9 cellular contexts compared by ENCODE assay signal in genomic region chr5:170278611-170279500, GRCh38. TPM values are rescaled to one million over a fixed set of nuclear protein-coding genes. Genes with fewer than 3 reads are reported as not detected.
DNase-seq lines count a peak whose midpoint lies in the region; ATAC-seq and TF ChIP-seq lines count a peak whose summit lies in the region.
"Had no signal": no experiment of that assay in that cellular context is flagged by ENCODE, and none has a peak within 500 bp of the region (broad histone marks: within the 10 kb centered on the region; RNA-seq: fewer than 3 reads in every experiment).

No MANE protein-coding gene starts in this region.

- H3K4me3 ChIP-seq in naive thymus-derived CD4-positive, alpha-beta T cell (ENCODE audit: low read length), result peak overlapping the region; percentile 33
- no peak overlapping the region for H3K4me3 ChIP-seq in tibial nerve
- H3K4me3 ChIP-seq: gastrocnemius medialis had no signal

- H3K36me3 ChIP-seq in naive thymus-derived CD4-positive, alpha-beta T cell (ENCODE audit: control insufficient read depth in 2 of 3, insufficient read depth in 3 of 3, low read length in 3 of 3), result peaks cover 21 to 39% (median 25%) of the 10 kb centered on the region in 3 experiments
- H3K36me3 ChIP-seq in tibial nerve, result no peaks in the 10 kb centered on the region
- H3K36me3 ChIP-seq: gastrocnemius medialis had no signal

- H3K36me3 Mint-ChIP-seq in naive thymus-derived CD4-positive, alpha-beta T cell, result peaks cover 7 to 70% (median 39%) of the 10 kb centered on the region in 5 donors

- no peaks in the 10 kb centered on the region for H3K9me3 Mint-ChIP-seq in naive thymus-derived CD4-positive, alpha-beta T cell

- no peak for TF ChIP-seq CTCF in tibial nerve (IDR thresholded peaks at IDR 0.05)

- DNase-seq in RPMI8226 (peak; percentile 87), tibial nerve (ENCODE audit: low spot score in 2 of 2) (no peak), HuH-7.5 (ENCODE audit: low spot score) (no peak), HEK293T (ENCODE audit: extremely low spot score) (no peak)
- peak; percentile 84 for DNase-seq in activated effector memory CD4-positive, alpha-beta T cell treated with Interleukin-2 at 50 U/mL for 16 hours
- DNase-seq in naive thymus-derived CD4-positive, alpha-beta T cell, result peak; percentile 66 to 93 (median 90)

- H3K9me3 ChIP-seq in naive thymus-derived CD4-positive, alpha-beta T cell (ENCODE audit: control insufficient read depth in 2 of 3, low read length in 3 of 3), result no peaks in the 10 kb centered on the region
- peaks cover 0 to 8% (median 0%) of the 10 kb centered on the region in 4 donors for H3K9me3 ChIP-seq in tibial nerve
- H3K9me3 ChIP-seq: gastrocnemius medialis had no signal

- no peak for TF ChIP-seq EP300 in tibial nerve (IDR thresholded peaks at IDR 0.05)

- H3K4me1 Mint-ChIP-seq in naive thymus-derived CD4-positive, alpha-beta T cell, result peaks cover 72 to 100% (median 96%) of the 10 kb centered on the region in 7 donors

- CTCF ChIA-PET in naive thymus-derived CD4-positive, alpha-beta T cell (lab: Charles Lee), result interaction anchor here (1.0 to 20.9 kb wide), 8 partner anchors 10 to 60 kb away, joined by 3 to 430 read pairs (median 20); partner anchors contain the start of gene LCP2
- CTCF ChIA-PET in HEK293T (lab: Yijun Ruan, JAX), result interaction anchor here (1.5 kb wide), 1 partner anchor 12 kb away, joined by 5 read pairs; no protein-coding TSS in a partner anchor

- POLR2A ChIA-PET in naive thymus-derived CD4-positive, alpha-beta T cell (lab: Charles Lee), result interaction anchor here (0.7 to 39.5 kb wide), 10 partner anchors 10 to 59 kb away, joined by 3 to 1119 read pairs (median 8); partner anchors contain the start of gene LCP2
- POLR2A ChIA-PET in HEK293T (lab: Yijun Ruan, JAX), result no interaction called here

- intact Hi-C loops in naive thymus-derived CD4-positive, alpha-beta T cell (cut with micrococcal nuclease), result loop anchor here (1.0 to 10.0 kb wide), 9 partner anchors 11 to 1896 kb away; partner anchors contain the start of gene LCP2 (in 2 of the 2)

- peaks cover 92 to 94% of the 10 kb centered on the region in 2 donors for H3K4me1 ChIP-seq in naive thymus-derived CD4-positive, alpha-beta T cell (ENCODE audit: control insufficient read depth in 2 of 2, insufficient read depth in 2 of 2, low read length in 2 of 2)
- H3K4me1 ChIP-seq in tibial nerve, result peaks cover 0 to 30% (median 18%) of the 10 kb centered on the region in 4 donors

- peak overlapping the region; percentile 93 to 98 (median 95) for H3K27ac Mint-ChIP-seq in naive thymus-derived CD4-positive, alpha-beta T cell

- WGBS in tibial nerve, 2 donors, result 49 to 62% methylated on average over 5 to 8 of the region's 9 CpGs

- TF ChIP-seq POLR2A in tibial nerve (IDR thresholded peaks at IDR 0.05), result no peak

- ATAC-seq in GM18517 (IDR thresholded peaks at IDR 0.05; ENCODE audit: unreplicated experiment), result peak; percentile 94
- peak; percentile 90 for ATAC-seq in HG02885 (IDR thresholded peaks at IDR 0.05; ENCODE audit: poor library complexity, unreplicated experiment)
- peak; percentile 84 for ATAC-seq in naive thymus-derived CD4-positive, alpha-beta T cell

- H3K27me3 Mint-ChIP-seq in naive thymus-derived CD4-positive, alpha-beta T cell, result peaks cover 0 to 2% (median 0%) of the 10 kb centered on the region in 5 donors

- peak overlapping the region; percentile 68 to 100 (median 86) for H3K4me3 Mint-ChIP-seq in naive thymus-derived CD4-positive, alpha-beta T cell

- H3K27ac ChIP-seq in naive thymus-derived CD4-positive, alpha-beta T cell (ENCODE audit: low read depth, low read length), result peak overlapping the region; percentile 75
- peak overlapping the region; percentile 29 to 80 (median 49) for H3K27ac ChIP-seq in tibial nerve

- no peaks in the 10 kb centered on the region for H3K27me3 ChIP-seq in naive thymus-derived CD4-positive, alpha-beta T cell (ENCODE audit: control insufficient read depth in 2 of 2, insufficient read depth in 2 of 2, low read length in 2 of 2)
- no peaks in the 10 kb centered on the region for H3K27me3 ChIP-seq in tibial nerve
- H3K27me3 ChIP-seq: gastrocnemius medialis had no signal

TF ChIP-seq in HEK293T, 16 proteins besides CTCF, POLR2A, EP300 and RAD21:
- TF ChIP-seq CTBP1 (IDR thresholded peaks at IDR 0.05; ENCODE audit: borderline replicate concordance), result no peak
- TF ChIP-seq FOXK2 (IDR thresholded peaks at IDR 0.05), result no peak
- no peak for TF ChIP-seq ARNT (IDR thresholded peaks at IDR 0.05)
- no peak for TF ChIP-seq LEF1 (IDR thresholded peaks at IDR 0.05; ENCODE audit: borderline replicate concordance)
- no peak for TF ChIP-seq ELF4 (IDR thresholded peaks at IDR 0.05)
- TF ChIP-seq NFRKB (IDR thresholded peaks at IDR 0.05), result no peak
- TF ChIP-seq FOXM1 (IDR thresholded peaks at IDR 0.05; ENCODE audit: borderline replicate concordance), result no peak
- TF ChIP-seq L3MBTL2 (conservative IDR thresholded peaks at IDR 0.05), result no peak
- TF ChIP-seq SUZ12 (IDR thresholded peaks at IDR 0.05), result no peak
- TF ChIP-seq PKNOX1 (IDR thresholded peaks at IDR 0.05), result no peak
- no peak for TF ChIP-seq BHLHE40 (IDR thresholded peaks at IDR 0.05; ENCODE audit: borderline replicate concordance)
- TF ChIP-seq SP1 (IDR thresholded peaks at IDR 0.05), result no peak
- no peak for TF ChIP-seq FOXA1 (IDR thresholded peaks at IDR 0.05)
- TF ChIP-seq ZNF384 (IDR thresholded peaks at IDR 0.05), result no peak
- TF ChIP-seq TARDBP (IDR thresholded peaks at IDR 0.05), result no peak
- no peak for TF ChIP-seq HDGF (IDR thresholded peaks at IDR 0.05; ENCODE audit: borderline replicate concordance)

RNA-seq across cellular contexts. Expression of gene LCP2, which starts 18.7 kb away (rescaled TPM):
- total RNA-seq in naive thymus-derived CD4-positive, alpha-beta T cell, result 100 to 1,000 TPM; 291 to 414 (median 306) TPM
- 100 to 1,000 TPM; 189 to 295 TPM for polyA plus RNA-seq in naive thymus-derived CD4-positive, alpha-beta T cell
- total RNA-seq in tibial nerve, result 10 to 100 TPM; 27.5 to 53.8 (median 47.3) TPM

RNA-seq across cellular contexts. Expression of gene C5orf58, which starts 46.1 kb away (rescaled TPM):
- total RNA-seq in naive thymus-derived CD4-positive, alpha-beta T cell, result not detected
- polyA plus RNA-seq in naive thymus-derived CD4-positive, alpha-beta T cell, result 1 to 10 TPM; 1.6 to 2.0 TPM
- total RNA-seq in tibial nerve, result 1 to 10 TPM in 1 of 4 donors, not detected in 3; 1.5 TPM
- total RNA-seq: gastrocnemius medialis had no signal

Comparison
In these comparisons a context has a peak if more than half of its experiments do, and no peak if none do; other contexts are left out.
1. DNase-seq: peak in RPMI8226 (single experiment), activated effector memory CD4-positive, alpha-beta T cell treated with Interleukin-2 at 50 U/mL for 16 hours (single experiment) and naive thymus-derived CD4-positive, alpha-beta T cell (9 of 9); none in tibial nerve (0 of 2), HuH-7.5 (single experiment) and HEK293T (single experiment).
2. RNA of gene LCP2, which starts 18.7 kb away (total RNA-seq): 291 to 414 TPM in naive thymus-derived CD4-positive, alpha-beta T cell; 27.5 to 53.8 TPM in tibial nerve; every median in the first group is over 4 times any median in the second.
3. Peak in every context shown above with its lines, with median percentiles within 50 percentile points of each other: ATAC-seq.